ENCODE assay signal across 10 cellular contexts in genomic region chr1:207088731-207089626, GRCh38. TPM values are rescaled to one million over a fixed set of nuclear protein-coding genes. Genes with fewer than 3 reads are reported as not detected.
DNase-seq lines count a peak whose midpoint lies in the region; ATAC-seq, FAIRE-seq and TF ChIP-seq lines count a peak whose summit lies in the region.
"Had no signal": no experiment of that assay in that cellular context is flagged by ENCODE, and none has a peak within 500 bp of the region (broad histone marks: within the 10 kb centered on the region; RNA-seq: fewer than 3 reads in every experiment).

Gene C4BPB, plus strand, starts transcription at chr1:207088860. Its CDS starts 672 bp downstream, at chr1:207089532.

- H3K79me2 ChIP-seq in keratinocyte (ENCODE audit: control insufficient read depth, insufficient read depth, low read length) = no peaks in the 10 kb centered on the region

- TF ChIP-seq CTCF in heart left ventricle (IDR thresholded peaks at IDR 0.05) (no peak), keratinocyte (optimal IDR thresholded peaks at IDR 0.05 in 1 of 3, IDR thresholded peaks at IDR 0.05 in 1 of 3, conservative IDR thresholded peaks at IDR 0.05 in 1 of 3; ENCODE audit: extremely low read depth in 1 of 3, insufficient read depth in 2 of 3, low read length in 3 of 3) (no peak), upper lobe of left lung (IDR thresholded peaks at IDR 0.05) (no peak)

- peak; percentile 29 for FAIRE-seq in keratinocyte (lab: Jason Lieb, UNC)

- no peaks in the 10 kb centered on the region for H3K9me3 ChIP-seq in heart left ventricle
- no peaks in the 10 kb centered on the region for H3K9me3 ChIP-seq in keratinocyte (ENCODE audit: control insufficient read depth, low read depth, low read length)
- no peaks in the 10 kb centered on the region for H3K9me3 ChIP-seq in upper lobe of left lung

- no peak within 1 kb of the TSS for H3K4me2 ChIP-seq in keratinocyte (ENCODE audit: control insufficient read depth, extremely low read depth, insufficient read depth, low read depth, low read length)

- H3K9ac ChIP-seq in keratinocyte (ENCODE audit: control insufficient read depth, extremely low read depth, insufficient read depth, low read length) = no peak within 1 kb of the TSS

- no peaks in the 10 kb centered on the region for H3K9me1 ChIP-seq in keratinocyte (ENCODE audit: control insufficient read depth, extremely low read depth, insufficient read depth, low read length)

- TF ChIP-seq EP300 in upper lobe of left lung (IDR thresholded peaks at IDR 0.05) = no peak

- dilution Hi-C loops in keratinocyte (cut with MboI; ENCODE audit: extremely low pct_ligation_motif_present, low sequenced_read_pairs) = no loop called here

- no peak for DNase-seq in heart left ventricle
- DNase-seq in Right ventricle myocardium inferior (ENCODE audit: missing footprints) = no peak
- DNase-seq in SW480 (ENCODE audit: low spot score) = peak; percentile 24
- no peak for DNase-seq in keratinocyte (ENCODE audit: low read depth, low spot score)
- peak in 1 of 2 donors; percentile 36 for DNase-seq in upper lobe of left lung
- no peak for DNase-seq in activated gamma-delta T cell (lab: John Stamatoyannopoulos, UW)
- no peak for DNase-seq in occipital lobe (lab: John Stamatoyannopoulos, UW)
- DNase-seq in NCI-H2171 treated with DMSO at 0.1 percent for 48 hours (lab: John Stamatoyannopoulos, UW) = no peak
- DNase-seq: DMS79 had no signal

- TF ChIP-seq POLR2A in heart left ventricle (IDR thresholded peaks at IDR 0.05) = no peak
- TF ChIP-seq POLR2A in upper lobe of left lung (IDR thresholded peaks at IDR 0.05) = no peak

- H3K4me3 ChIP-seq in heart left ventricle (no peak within 1 kb of the TSS), keratinocyte (ENCODE audit: control insufficient read depth in 2 of 3, extremely low read depth in 1 of 3, insufficient read depth in 2 of 3, low read depth in 1 of 3, low read length in 3 of 3) (no peak within 1 kb of the TSS), upper lobe of left lung (no peak within 1 kb of the TSS)

- H2AFZ ChIP-seq in keratinocyte (ENCODE audit: control insufficient read depth, low read length) = no peak within 1 kb of the TSS

- H3K27me3 ChIP-seq in heart left ventricle (no peaks in the 10 kb centered on the region), keratinocyte (ENCODE audit: control insufficient read depth, extremely low read depth, insufficient read depth, low read length) (peaks cover 4% of the 10 kb centered on the region), upper lobe of left lung (no peaks in the 10 kb centered on the region)

- H3K4me1 ChIP-seq in heart left ventricle (peaks cover 0 to 13% (median 0%) of the 10 kb centered on the region in 12 donors), keratinocyte (ENCODE audit: control insufficient read depth, extremely low read depth, insufficient read depth, low read length) (peaks cover 5% of the 10 kb centered on the region), upper lobe of left lung (peaks cover 0 to 25% (median 16%) of the 10 kb centered on the region in 4 donors)

- peak in 3 of 4 donors; percentile 40 to 47 (median 46) for ATAC-seq in heart left ventricle
- no peak for ATAC-seq in Right ventricle myocardium inferior
- peak; percentile 14 to 49 for ATAC-seq in upper lobe of left lung (ENCODE audit: low FRiP score in 2 of 2)

- no peaks in the 10 kb centered on the region for H3K36me3 ChIP-seq in heart left ventricle
- no peaks in the 10 kb centered on the region for H3K36me3 ChIP-seq in keratinocyte (ENCODE audit: control insufficient read depth in 2 of 2, extremely low read depth in 1 of 2, insufficient read depth in 2 of 2, low read length in 2 of 2)
- H3K36me3 ChIP-seq in upper lobe of left lung = no peaks in the 10 kb centered on the region

- intact Hi-C loops in heart left ventricle (cut with DNase I) (loop anchor here in 5 of 10 donors (2.0 to 10.0 kb wide), 4 partner anchors 236 to 408 kb away; partner anchors contain the start of genes CR1 (in 3 of the 5) and CD55 (in 1 of the 5)), Right ventricle myocardium inferior (cut with DNase I) (no loop called here)

- no peaks in the 10 kb centered on the region for H4K20me1 ChIP-seq in keratinocyte (ENCODE audit: control insufficient read depth, extremely low read depth, insufficient read depth, low read length)

- WGBS in heart left ventricle, 4 donors = 78 to 85% (median 81%) methylated on average over 9 of the region's 9 CpGs
- 66 to 76% methylated on average over 8 to 9 of the region's 9 CpGs for WGBS in upper lobe of left lung, 2 donors

- H3K27ac ChIP-seq in heart left ventricle = no peak within 1 kb of the TSS
- no peak within 1 kb of the TSS for H3K27ac ChIP-seq in keratinocyte (ENCODE audit: control insufficient read depth, insufficient read depth, low read length)
- peak within 1 kb of the TSS in 2 of 4 donors; percentile 3 to 68 for H3K27ac ChIP-seq in upper lobe of left lung
- H3K27ac ChIP-seq: HL-60 had no signal

RNA-seq across cellular contexts. Expression of gene C4BPB, which starts in this region (rescaled TPM):
- total RNA-seq in heart left ventricle (1 to 10 TPM in 2 of 9 donors, under 1 TPM in 1, not detected in 6; 0.20 to 3.3 (median 1.3) TPM), Right ventricle myocardium inferior (not detected), upper lobe of left lung (10 to 100 TPM in 2 of 6 donors, 1 to 10 TPM in 4; 1.1 to 40.9 (median 9.2) TPM), occipital lobe (not detected)
- polyA plus RNA-seq in heart left ventricle (not detected), keratinocyte (not detected in 3 replicates)
- not detected for polyA plus RNA-seq in keratinocyte (2011; ENCODE audit: low read depth)
- polyA plus RNA-seq in keratinocyte (2011; cell fraction: cytosol; rRNA removed) = not detected in 2 replicates
- polyA plus RNA-seq in keratinocyte (2011; cell fraction: nucleus; rRNA removed) = not detected in 2 replicates
- not detected in 2 replicates for polyA plus RNA-seq in keratinocyte (2012; ENCODE audit: low replicate concordance)
- polyA minus RNA-seq in keratinocyte = not detected in 3 replicates
- 3.5 TPM for polyA minus RNA-seq in keratinocyte (2011; cell fraction: cytosol; rRNA and poly(A)+ RNA removed)
- 1.3 and 1.5 TPM in 2 replicates for polyA minus RNA-seq in keratinocyte (2011; cell fraction: nucleus; rRNA and poly(A)+ RNA removed)
